ENCODE assay signal across 14 cellular contexts in the genomic region with DNA sequence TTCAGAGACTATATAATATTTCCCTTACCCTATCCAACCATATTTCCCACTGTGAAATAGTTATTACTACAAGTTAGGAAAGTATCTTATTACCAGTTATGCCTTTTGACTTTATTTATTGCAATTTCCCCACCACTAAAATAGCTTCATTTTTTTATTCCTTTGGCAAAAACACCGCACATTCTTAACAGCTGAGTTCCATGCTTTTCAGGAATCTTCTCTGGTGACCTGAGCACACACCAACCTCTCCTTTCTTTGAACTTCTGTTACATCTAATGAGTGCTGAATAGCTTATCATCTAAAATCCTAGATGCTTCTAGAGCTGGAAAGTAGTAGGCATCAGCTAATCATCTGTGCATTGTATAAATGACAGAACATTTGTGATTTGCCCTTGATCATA.
"Had no signal": no experiment of that assay in that cellular context is flagged by ENCODE, and none has a peak within 500 bp of the region (broad histone marks: within the 10 kb centered on the region; RNA-seq: fewer than 3 reads in every experiment).

No MANE protein-coding gene starts in this region.

- H3K27ac Mint-ChIP-seq: activated CD4-positive, alpha-beta T cell treated with anti-CD3 and anti-CD28 coated beads, Interleukin-2, amount 10 ng/mL, durations not matched to agents 7 days and 5 days; activated naive CD8-positive, alpha-beta T cell treated with anti-CD3 and anti-CD28 coated beads for 36 hours; neural progenitor cell had no signal

- H3K4me3 ChIP-seq: gastrocnemius medialis, heart right ventricle, lower lobe of right lung, neural progenitor cell, ovary had no signal

- DNase-seq: activated CD4-positive, alpha-beta T cell treated with anti-CD3 and anti-CD28 coated beads, Interleukin-2, amount 10 ng/mL, durations not matched to agents 7 days and 5 days; activated CD8-positive, alpha-beta memory T cell treated with anti-CD3 and anti-CD28 coated beads for 24 hours; activated gamma-delta T cell treated with Interleukin-2 at 50 U/mL for 16 hours; activated naive CD8-positive, alpha-beta T cell treated with anti-CD3 and anti-CD28 coated beads for 36 hours; anterior cingulate cortex; gastrocnemius medialis; heart right ventricle; left colon; lower lobe of right lung; naive B cell; ovary; stimulated activated CD4-positive, alpha-beta T cell treated with anti-CD3 and anti-CD28 coated beads, Interleukin-12 subunit alpha, Interleukin-12 subunit beta, amount 100 ng/mL, for 4 hours; stimulated activated CD4-positive, alpha-beta T cell treated with anti-CD3 and anti-CD28 coated beads, Interleukin-2, amount 100 ng/mL, for 24 hours had no signal

- H3K4me1 Mint-ChIP-seq: activated CD4-positive, alpha-beta T cell treated with anti-CD3 and anti-CD28 coated beads, Interleukin-2, amount 10 ng/mL, durations not matched to agents 7 days and 5 days; neural progenitor cell had no signal

- H3K27me3 Mint-ChIP-seq: activated CD4-positive, alpha-beta T cell treated with anti-CD3 and anti-CD28 coated beads, Interleukin-2, amount 10 ng/mL, durations not matched to agents 7 days and 5 days; activated naive CD8-positive, alpha-beta T cell treated with anti-CD3 and anti-CD28 coated beads for 36 hours; naive B cell had no signal

- ATAC-seq: heart right ventricle, left colon, lower lobe of right lung had no signal

- H3K27ac ChIP-seq: heart right ventricle, lower lobe of right lung, neural progenitor cell, ovary had no signal

- H3K4me3 Mint-ChIP-seq: activated CD4-positive, alpha-beta T cell treated with anti-CD3 and anti-CD28 coated beads, Interleukin-2, amount 10 ng/mL, durations not matched to agents 7 days and 5 days; activated naive CD8-positive, alpha-beta T cell treated with anti-CD3 and anti-CD28 coated beads for 36 hours; neural progenitor cell had no signal

- H3K27me3 ChIP-seq: gastrocnemius medialis, heart right ventricle, neural progenitor cell, ovary had no signal

- H3K36me3 ChIP-seq: gastrocnemius medialis, heart right ventricle, lower lobe of right lung, neural progenitor cell, ovary had no signal

- H3K9me3 ChIP-seq: gastrocnemius medialis, heart right ventricle, lower lobe of right lung, ovary had no signal
